Comparison of ENCODE assay signal across 22 cellular contexts in the genomic region with DNA sequence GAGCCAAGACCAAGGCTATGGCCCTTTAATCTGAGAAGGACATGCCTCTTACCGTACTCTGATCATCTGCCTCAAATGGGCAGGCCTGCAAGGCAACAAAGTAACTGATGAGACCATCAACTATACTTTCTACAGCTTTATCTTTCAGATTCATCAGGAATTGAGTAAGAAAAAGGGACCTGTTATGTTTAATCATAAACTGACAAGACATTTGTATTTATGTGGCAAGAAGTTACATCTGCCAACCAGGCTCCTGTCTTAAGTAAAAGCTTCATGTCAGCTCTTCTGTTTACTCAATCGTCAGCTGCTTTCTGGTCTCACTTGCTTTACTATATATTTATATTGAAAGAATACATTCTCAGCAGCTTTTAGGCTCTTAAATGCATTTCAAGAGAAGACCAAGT.
A peak's percentile ranks its signal among the peaks of the same experiment; 100 is the strongest.
DNase-seq lines count a peak whose midpoint lies in the region; ATAC-seq and TF ChIP-seq lines count a peak whose summit lies in the region.
"Had no signal": no experiment of that assay in that cellular context is flagged by ENCODE, and none has a peak within 500 bp of the region (broad histone marks: within the 10 kb centered on the region; RNA-seq: fewer than 3 reads in every experiment).

No MANE protein-coding gene starts in this region.

- ATAC-seq in omental fat pad (ENCODE audit: low FRiP score) (peak; percentile 34), HG03159 (IDR thresholded peaks at IDR 0.05; ENCODE audit: unreplicated experiment) (no peak)
- ATAC-seq: activated CD8-positive, alpha-beta memory T cell treated with anti-CD3 and anti-CD28 coated beads, Interleukin-2, amount 10 ng/mL, durations not matched to agents 7 days and 5 days; activated naive CD8-positive, alpha-beta T cell treated with anti-CD3 and anti-CD28 coated beads, Interleukin-2, amount 50 U/mL, for 24 hours; K562; natural killer cell treated with Interleukin-12 subunit alpha and Interleukin-12 subunit beta and Interleukin-15 and Interleukin-18, amount 100 ng/mL, for 72 hours had no signal

- H3K4me3 ChIP-seq in BE2C (ENCODE audit: low read depth, low read length) (no peak overlapping the region), fibroblast of pulmonary artery (replicated peaks; ENCODE audit: low read depth, low read length) (no peak overlapping the region)
- H3K4me3 ChIP-seq: K562, prostate gland had no signal

- peaks cover 13% of the 10 kb centered on the region for H3K4me1 ChIP-seq in BE2C

- peak; percentile 37 for DNase-seq in BE2C
- DNase-seq in SK-N-DZ (ENCODE audit: low spot score), result peak; percentile 95
- DNase-seq in fibroblast of pulmonary artery (ENCODE audit: low read depth), result peak; percentile 69
- DNase-seq in omental fat pad (ENCODE audit: low spot score), result no peak
- DNase-seq in hippocampal formation (lab: John Stamatoyannopoulos, UW), result no peak
- no peak for DNase-seq in AG20443 (ENCODE audit: low spot score)
- DNase-seq in GOT3 (lab: John Stamatoyannopoulos, UW), result no peak
- DNase-seq: activated CD4-positive, alpha-beta T cell treated with anti-CD3 and anti-CD28 coated beads for 4 hours; activated CD8-positive, alpha-beta memory T cell treated with anti-CD3 and anti-CD28 coated beads, Interleukin-2, amount 10 ng/mL, durations not matched to agents 7 days and 5 days; activated naive CD8-positive, alpha-beta T cell treated with anti-CD3 and anti-CD28 coated beads, Interleukin-2, amount 50 U/mL, for 24 hours; caudate nucleus; CD4-positive, alpha-beta memory T cell; effector CD4-positive, alpha-beta T cell; hypothalamus; kidney; mesendoderm; MV-4-11; NCI-H1694 treated with DMSO at 0.1 percent for 48 hours had no signal

- no peaks in the 10 kb centered on the region for H3K36me3 ChIP-seq in BE2C
- H3K36me3 ChIP-seq: prostate gland had no signal

- no peaks in the 10 kb centered on the region for H3K27me3 ChIP-seq in BE2C

- no peak for TF ChIP-seq CTCF in BE2C (IDR thresholded peaks at IDR 0.05; ENCODE audit: low read depth, low read length)
- TF ChIP-seq CTCF in fibroblast of pulmonary artery (IDR thresholded peaks at IDR 0.05; ENCODE audit: low read length, missing control alignments), result no peak
- no peak for TF ChIP-seq CTCF in omental fat pad (IDR thresholded peaks at IDR 0.05)

- no peaks in the 10 kb centered on the region for H3K9me3 ChIP-seq in BE2C
- H3K9me3 ChIP-seq: prostate gland had no signal

Comparison
In these comparisons a context has a peak if more than half of its experiments do, and no peak if none do; other contexts are left out.
1. DNase-seq: peak in BE2C (single experiment), SK-N-DZ (single experiment) and fibroblast of pulmonary artery (single experiment); none in omental fat pad (single experiment), hippocampal formation (0 of 2), AG20443 (single experiment) and GOT3 (single experiment).